ENCODE assay signal across 1 cellular context in genomic region chr15:45165536-45165935, GRCh38.
TF ChIP-seq lines count a peak whose summit lies in the region.

No MANE protein-coding gene starts in this region.

TF ChIP-seq in H1, 55 proteins besides CTCF, POLR2A, EP300 and RAD21:
- no peak for TF ChIP-seq ZNF274 (IDR thresholded peaks at IDR 0.05; ENCODE audit: borderline replicate concordance, extremely low read depth, low read length)
- no peak for TF ChIP-seq SIN3A (conservative IDR thresholded peaks at IDR 0.05 in 1 of 2, IDR thresholded peaks at IDR 0.05 in 1 of 2; ENCODE audit: low read depth in 1 of 2, low read length in 2 of 2)
- TF ChIP-seq FOSL1 (IDR thresholded peaks at IDR 0.05; ENCODE audit: insufficient read depth, low read depth, low read length): no peak
- TF ChIP-seq ASH2L (IDR thresholded peaks at IDR 0.05; ENCODE audit: low read length): no peak
- no peak for TF ChIP-seq CREB1 (IDR thresholded peaks at IDR 0.05)
- TF ChIP-seq POLR2AphosphoS5 (IDR thresholded peaks at IDR 0.05; ENCODE audit: low read depth, low read length): no peak
- no peak for TF ChIP-seq NANOG (IDR thresholded peaks at IDR 0.05; ENCODE audit: insufficient read depth, low read depth, low read length, poor library complexity, severe bottlenecking)
- TF ChIP-seq JUN (IDR thresholded peaks at IDR 0.05; ENCODE audit: low read depth, low read length): no peak
- TF ChIP-seq HDAC6 (IDR thresholded peaks at IDR 0.05; ENCODE audit: low read depth, low read length): no peak
- TF ChIP-seq RNF2 (IDR thresholded peaks at IDR 0.05; ENCODE audit: borderline replicate concordance, low read depth, low read length, missing control alignments, poor library complexity, severe bottlenecking): no peak
- no peak for TF ChIP-seq BCL11A (IDR thresholded peaks at IDR 0.05; ENCODE audit: low read depth in 2 of 2, low read length in 2 of 2)
- no peak for TF ChIP-seq CHD2 (IDR thresholded peaks at IDR 0.05; ENCODE audit: low read length)
- TF ChIP-seq MAFK (IDR thresholded peaks at IDR 0.05; ENCODE audit: low read depth, low read length): no peak
- TF ChIP-seq SRF (IDR thresholded peaks at IDR 0.05; ENCODE audit: low read depth, low read length): no peak
- TF ChIP-seq USF2 (IDR thresholded peaks at IDR 0.05; ENCODE audit: low read length): no peak
- no peak for TF ChIP-seq EZH2 (IDR thresholded peaks at IDR 0.05; ENCODE audit: low read depth, low read length, severe bottlenecking)
- TF ChIP-seq SIX5 (IDR thresholded peaks at IDR 0.05; ENCODE audit: low read depth, low read length): no peak
- no peak for TF ChIP-seq PHF8 (conservative IDR thresholded peaks at IDR 0.05; ENCODE audit: low read depth, low read length)
- no peak for TF ChIP-seq SP2 (IDR thresholded peaks at IDR 0.05; ENCODE audit: low read length)
